20 cellular contexts compared by ENCODE assay signal in genomic region chr14:61933021-61933420, GRCh38.
"Had no signal": no experiment of that assay in that cellular context is flagged by ENCODE, and none has a peak within 500 bp of the region (broad histone marks: within the 10 kb centered on the region; RNA-seq: fewer than 3 reads in every experiment).

No MANE protein-coding gene starts in this region.

- H3K36me3 ChIP-seq: brain microvascular endothelial cell, neutrophil, pancreas, sigmoid colon, thoracic aorta, upper lobe of left lung had no signal

- H3K4me1 ChIP-seq: pancreas, sigmoid colon, upper lobe of left lung had no signal

- ATAC-seq: activated CD8-positive, alpha-beta T cell treated with anti-CD3 and anti-CD28 coated beads for 36 hours; activated naive CD8-positive, alpha-beta T cell treated with anti-CD3 and anti-CD28 coated beads, Interleukin-2, amount 50 U/mL, for 24 hours; naive thymus-derived CD8-positive, alpha-beta T cell; pancreas; stimulated activated memory B cell treated with anti-CD40 and anti-IgM and Interleukin-4, amounts not matched to agents 10 μg/mL and 1 μg/mL and 100 μg/mL, for 72 hours had no signal

- H3K27ac Mint-ChIP-seq: activated CD4-positive, alpha-beta T cell treated with anti-CD3 and anti-CD28 coated beads, Interleukin-2, amount 10 ng/mL, durations not matched to agents 24 days and 14 days; activated CD8-positive, alpha-beta T cell treated with anti-CD3 and anti-CD28 coated beads for 36 hours; activated naive CD4-positive, alpha-beta T cell treated with anti-CD3 and anti-CD28 coated beads, Interleukin-2, amount 10 ng/mL, durations not matched to agents 7 days and 5 days; activated naive CD8-positive, alpha-beta T cell treated with anti-CD3 and anti-CD28 coated beads, Interleukin-2, amount 50 U/mL, for 24 hours; activated T-cell treated with anti-CD3 and anti-CD28 coated beads, Interleukin-2, amount 50 U/mL, for 24 hours; stimulated activated memory B cell treated with anti-CD40 and anti-IgM and Interleukin-4, amounts not matched to agents 10 μg/mL and 1 μg/mL and 100 μg/mL, for 72 hours had no signal

- H3K4me3 ChIP-seq: pancreas, sigmoid colon, thoracic aorta, upper lobe of left lung had no signal

- H3K9me3 ChIP-seq: neutrophil, pancreas, sigmoid colon, thoracic aorta, upper lobe of left lung had no signal

- H3K4me1 Mint-ChIP-seq: activated CD4-positive, alpha-beta T cell treated with anti-CD3 and anti-CD28 coated beads, Interleukin-2, amount 10 ng/mL, durations not matched to agents 24 days and 14 days; activated naive CD4-positive, alpha-beta T cell treated with anti-CD3 and anti-CD28 coated beads, Interleukin-2, amount 10 ng/mL, durations not matched to agents 7 days and 5 days; central memory CD8-positive, alpha-beta T cell; naive thymus-derived CD8-positive, alpha-beta T cell; stimulated activated memory B cell treated with anti-CD40 and anti-IgM and Interleukin-4, amounts not matched to agents 10 μg/mL and 1 μg/mL and 100 μg/mL, for 72 hours had no signal

- H3K27me3 ChIP-seq: brain microvascular endothelial cell, pancreas, sigmoid colon, upper lobe of left lung had no signal

- H3K27ac ChIP-seq: brain microvascular endothelial cell, neutrophil, pancreas, sigmoid colon, thoracic aorta, upper lobe of left lung had no signal

- H3K9me3 Mint-ChIP-seq: activated CD4-positive, alpha-beta T cell treated with anti-CD3 and anti-CD28 coated beads, Interleukin-2, amount 10 ng/mL, durations not matched to agents 24 days and 14 days; activated CD8-positive, alpha-beta T cell treated with anti-CD3 and anti-CD28 coated beads for 36 hours; activated naive CD4-positive, alpha-beta T cell treated with anti-CD3 and anti-CD28 coated beads, Interleukin-2, amount 10 ng/mL, durations not matched to agents 7 days and 5 days; activated naive CD8-positive, alpha-beta T cell treated with anti-CD3 and anti-CD28 coated beads, Interleukin-2, amount 50 U/mL, for 24 hours; activated T-cell treated with anti-CD3 and anti-CD28 coated beads, Interleukin-2, amount 50 U/mL, for 24 hours; central memory CD8-positive, alpha-beta T cell; naive thymus-derived CD8-positive, alpha-beta T cell; stimulated activated memory B cell treated with anti-CD40 and anti-IgM and Interleukin-4, amounts not matched to agents 10 μg/mL and 1 μg/mL and 100 μg/mL, for 72 hours had no signal

- H3K4me3 Mint-ChIP-seq: activated CD4-positive, alpha-beta T cell treated with anti-CD3 and anti-CD28 coated beads, Interleukin-2, amount 10 ng/mL, durations not matched to agents 24 days and 14 days; activated CD8-positive, alpha-beta T cell treated with anti-CD3 and anti-CD28 coated beads for 36 hours; activated naive CD4-positive, alpha-beta T cell treated with anti-CD3 and anti-CD28 coated beads, Interleukin-2, amount 10 ng/mL, durations not matched to agents 7 days and 5 days; activated naive CD8-positive, alpha-beta T cell treated with anti-CD3 and anti-CD28 coated beads, Interleukin-2, amount 50 U/mL, for 24 hours; activated T-cell treated with anti-CD3 and anti-CD28 coated beads, Interleukin-2, amount 50 U/mL, for 24 hours; central memory CD8-positive, alpha-beta T cell; naive thymus-derived CD8-positive, alpha-beta T cell; stimulated activated memory B cell treated with anti-CD40 and anti-IgM and Interleukin-4, amounts not matched to agents 10 μg/mL and 1 μg/mL and 100 μg/mL, for 72 hours had no signal

- H3K27me3 Mint-ChIP-seq: stimulated activated memory B cell treated with anti-CD40 and anti-IgM and Interleukin-4, amounts not matched to agents 10 μg/mL and 1 μg/mL and 100 μg/mL, for 72 hours had no signal

- H3K36me3 Mint-ChIP-seq: activated naive CD4-positive, alpha-beta T cell treated with anti-CD3 and anti-CD28 coated beads, Interleukin-2, amount 10 ng/mL, durations not matched to agents 7 days and 5 days; naive thymus-derived CD8-positive, alpha-beta T cell; stimulated activated memory B cell treated with anti-CD40 and anti-IgM and Interleukin-4, amounts not matched to agents 10 μg/mL and 1 μg/mL and 100 μg/mL, for 72 hours had no signal

- DNase-seq: activated CD4-positive, alpha-beta T cell treated with anti-CD3 and anti-CD28 coated beads, Interleukin-2, amount 10 ng/mL, durations not matched to agents 24 days and 14 days; activated CD8-positive, alpha-beta T cell treated with anti-CD3 and anti-CD28 coated beads for 36 hours; activated naive CD4-positive, alpha-beta T cell treated with anti-CD3 and anti-CD28 coated beads, Interleukin-2, amount 10 ng/mL, durations not matched to agents 7 days and 5 days; activated naive CD8-positive, alpha-beta T cell treated with anti-CD3 and anti-CD28 coated beads, Interleukin-2, amount 50 U/mL, for 24 hours; activated T-cell treated with anti-CD3 and anti-CD28 coated beads, Interleukin-2, amount 50 U/mL, for 24 hours; anterior cingulate cortex; brain microvascular endothelial cell; cortex of kidney; erythroblast; head of caudate nucleus; mesendoderm; naive thymus-derived CD8-positive, alpha-beta T cell; pancreas; sigmoid colon; stimulated activated CD4-positive, alpha-beta T cell treated with anti-CD3 and anti-CD28 coated beads, Interleukin-4, amount 100 ng/mL, for 4 hours; upper lobe of left lung had no signal
